Comparison of ENCODE assay signal across 18 cellular contexts in the genomic region with DNA sequence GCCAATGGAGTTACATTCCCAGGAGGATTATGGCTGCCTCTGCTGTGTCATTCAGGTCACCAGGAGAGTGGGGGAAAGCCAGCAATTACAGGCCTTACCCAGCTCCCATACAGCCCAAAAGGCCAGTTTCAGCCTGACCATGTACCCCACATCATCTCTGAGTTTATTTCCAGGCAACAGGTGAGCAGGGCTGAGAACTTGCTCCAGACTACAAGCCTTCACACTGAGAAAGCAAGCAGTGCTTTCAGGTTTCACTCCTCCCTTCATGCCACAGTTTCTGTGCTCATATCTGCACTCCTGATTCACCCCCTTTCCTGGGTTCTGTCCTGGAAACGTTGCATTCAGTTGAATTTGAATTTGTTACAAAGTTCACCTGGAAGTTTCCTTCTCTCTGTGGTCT.
DNase-seq lines count a peak whose midpoint lies in the region; ATAC-seq and TF ChIP-seq lines count a peak whose summit lies in the region.
"Had no signal": no experiment of that assay in that cellular context is flagged by ENCODE, and none has a peak within 500 bp of the region (broad histone marks: within the 10 kb centered on the region; RNA-seq: fewer than 3 reads in every experiment).

No MANE protein-coding gene starts in this region.

- intact Hi-C loops in heart left ventricle (cut with DNase I): no loop called here

- peak overlapping the region in 1 of 11 experiments; percentile 33; a peak in 1 of 22 replicates for H3K9ac ChIP-seq in BLaER1 treated with 17β-estradiol and CSF1 and Interleukin-3, amounts not matched to agents 10 nM and 100 nM
- H3K9ac ChIP-seq in MM.1S (ENCODE audit: low read length): no peak overlapping the region

- no peak for TF ChIP-seq CTCF in MM.1S (IDR thresholded peaks at IDR 0.05; ENCODE audit: low read length)
- TF ChIP-seq CTCF in epithelial cell of esophagus (IDR thresholded peaks at IDR 0.05; ENCODE audit: insufficient read depth, low read depth, low read length, missing control alignments): no peak
- no peak for TF ChIP-seq CTCF in osteoblast (IDR thresholded peaks at IDR 0.05; ENCODE audit: extremely low read depth, low read depth, low read length)
- no peak for TF ChIP-seq CTCF in heart left ventricle (IDR thresholded peaks at IDR 0.05)

- no peaks in the 10 kb centered on the region for H3K36me3 ChIP-seq in BLaER1 treated with 17β-estradiol and CSF1 and Interleukin-3, amounts not matched to agents 10 nM and 100 nM
- H3K36me3 ChIP-seq in MM.1S (replicated peaks; ENCODE audit: insufficient read depth, low read length) (no peaks in the 10 kb centered on the region), osteoblast (ENCODE audit: insufficient read depth, low read length) (no peaks in the 10 kb centered on the region), heart left ventricle (no peaks in the 10 kb centered on the region)
- H3K36me3 ChIP-seq: MG63, SJCRH30 had no signal

- peak overlapping the region in 3 of 11 experiments; percentile 23 to 68 (median 56); a peak in 5 of 22 replicates for H3K27ac ChIP-seq in BLaER1 treated with 17β-estradiol and CSF1 and Interleukin-3, amounts not matched to agents 10 nM and 100 nM
- H3K27ac ChIP-seq in MM.1S (ENCODE audit: low read length) (no peak overlapping the region), osteoblast (ENCODE audit: low read depth, low read length) (no peak overlapping the region), heart left ventricle (no peak overlapping the region)
- H3K27ac ChIP-seq: SJCRH30 had no signal

- H3K79me2 ChIP-seq in MM.1S (ENCODE audit: low read length) (no peaks in the 10 kb centered on the region), osteoblast (ENCODE audit: insufficient read depth, low read length) (no peaks in the 10 kb centered on the region)

- TF ChIP-seq POLR2A in heart left ventricle (IDR thresholded peaks at IDR 0.05): no peak

- peak; percentile 32 for DNase-seq in MM.1S
- DNase-seq in epithelial cell of esophagus (ENCODE audit: low read depth): peak; percentile 24
- no peak for DNase-seq in osteoblast (ENCODE audit: insufficient read length, low spot score, missing footprints)
- DNase-seq in SIG-M5 (lab: John Stamatoyannopoulos, UW): no peak
- no peak for DNase-seq in heart left ventricle
- DNase-seq: Caco-2; CD4-positive, alpha-beta memory T cell; Kasumi-1; MG63; NCI-H2029; NCI-H2227 treated with DMSO at 0.1 percent for 48 hours; NCI-H526 treated with DMSO at 0.1 percent for 48 hours; OCI-M1; SJCRH30 had no signal

- H3K9me2 ChIP-seq in MM.1S (replicated peaks; ENCODE audit: insufficient read depth, low read length): no peaks in the 10 kb centered on the region

- H3K4me3 ChIP-seq in BLaER1 treated with 17β-estradiol and CSF1 and Interleukin-3, amounts not matched to agents 10 nM and 100 nM: no peak overlapping the region
- H3K4me3 ChIP-seq in MM.1S (ENCODE audit: low read length): no peak overlapping the region
- H3K4me3 ChIP-seq in epithelial cell of esophagus (ENCODE audit: low read length): no peak overlapping the region
- no peak overlapping the region for H3K4me3 ChIP-seq in osteoblast (ENCODE audit: insufficient read depth, low read length)
- no peak overlapping the region for H3K4me3 ChIP-seq in heart left ventricle
- H3K4me3 ChIP-seq: GM12878, MG63, SJCRH30 had no signal

- H3K4me2 ChIP-seq in BLaER1 treated with 17β-estradiol and CSF1 and Interleukin-3, amounts not matched to agents 10 nM and 100 nM: peak overlapping the region in 10 of 11 experiments; percentile 20 to 71 (median 61); a peak in 18 of 22 replicates
- H3K4me2 ChIP-seq in MM.1S (ENCODE audit: low read depth, low read length): peak overlapping the region; percentile 21; the same call in 1 of the 2 replicates
- H3K4me2 ChIP-seq in osteoblast (ENCODE audit: insufficient read depth, low read length): no peak overlapping the region

- no peaks in the 10 kb centered on the region for H4K20me1 ChIP-seq in BLaER1 treated with 17β-estradiol and CSF1 and Interleukin-3, amounts not matched to agents 10 nM and 100 nM
- no peaks in the 10 kb centered on the region for H4K20me1 ChIP-seq in MM.1S (ENCODE audit: insufficient read depth, low read length)
- no peaks in the 10 kb centered on the region for H4K20me1 ChIP-seq in osteoblast (ENCODE audit: insufficient read depth, low read length)

- WGBS in heart left ventricle, 4 donors: 41 to 80% (median 56%) methylated on average over 1 of the region's 1 CpG

- H3F3A ChIP-seq in MM.1S (ENCODE audit: insufficient read depth, low read length): 0 out of 2 replicates have a peak, but pooled peaks cover 4% of the 10 kb centered on the region

- H3K9me3 ChIP-seq in BLaER1 treated with 17β-estradiol and CSF1 and Interleukin-3, amounts not matched to agents 10 nM and 100 nM (replicated peaks in 1 of 11): peaks cover 25 to 48% (median 39%) of the 10 kb centered on the region in 11 experiments
- H3K9me3 ChIP-seq in MM.1S (replicated peaks; ENCODE audit: insufficient read depth, low read length) (no peaks in the 10 kb centered on the region), osteoblast (ENCODE audit: low read depth, low read length) (peaks cover 3% of the 10 kb centered on the region), heart left ventricle (peaks cover 0 to 45% (median 25%) of the 10 kb centered on the region in 12 donors)

- peaks cover 0 to 15% (median 14%) of the 10 kb centered on the region in 10 experiments; a peak in 14 of 20 replicates for H3K4me1 ChIP-seq in BLaER1 treated with 17β-estradiol and CSF1 and Interleukin-3, amounts not matched to agents 10 nM and 100 nM
- peaks cover 12% of the 10 kb centered on the region for H3K4me1 ChIP-seq in MM.1S (ENCODE audit: low read length)
- H3K4me1 ChIP-seq in osteoblast (ENCODE audit: insufficient read depth, low read length): peaks cover 14% of the 10 kb centered on the region
- H3K4me1 ChIP-seq in heart left ventricle: peaks cover 0 to 17% (median 0%) of the 10 kb centered on the region in 12 donors
- H3K4me1 ChIP-seq: Caco-2 had no signal

- H2AFZ ChIP-seq in MM.1S (ENCODE audit: low read length): no peak overlapping the region
- peak overlapping the region; percentile 66 for H2AFZ ChIP-seq in osteoblast (ENCODE audit: low read length)

- no peak for ATAC-seq in HG02840 (IDR thresholded peaks at IDR 0.05; ENCODE audit: low FRiP score, unreplicated experiment)
- no peak for ATAC-seq in heart left ventricle
- ATAC-seq: GM12878, SK-N-SH treated with all-trans-retinoic acid at 6 μM for 48 hours had no signal

- H3K27me3 ChIP-seq in BLaER1 treated with 17β-estradiol and CSF1 and Interleukin-3, amounts not matched to agents 10 nM and 100 nM: no peaks in the 10 kb centered on the region; a peak in 1 of 22 replicates
- H3K27me3 ChIP-seq in MM.1S (replicated peaks; ENCODE audit: insufficient read depth, low read length) (no peaks in the 10 kb centered on the region), osteoblast (ENCODE audit: insufficient read depth, low read length) (no peaks in the 10 kb centered on the region), heart left ventricle (no peaks in the 10 kb centered on the region)
- H3K27me3 ChIP-seq: MG63, SJCRH30 had no signal

Comparison
In these comparisons a context has a peak if more than half of its experiments do, and no peak if none do; other contexts are left out.
1. DNase-seq: peak in MM.1S (single experiment) and epithelial cell of esophagus (single experiment); none in osteoblast (single experiment), SIG-M5 (single experiment) and heart left ventricle (0 of 5).